Comparison of ENCODE assay signal across 8 cellular contexts in the genomic region with DNA sequence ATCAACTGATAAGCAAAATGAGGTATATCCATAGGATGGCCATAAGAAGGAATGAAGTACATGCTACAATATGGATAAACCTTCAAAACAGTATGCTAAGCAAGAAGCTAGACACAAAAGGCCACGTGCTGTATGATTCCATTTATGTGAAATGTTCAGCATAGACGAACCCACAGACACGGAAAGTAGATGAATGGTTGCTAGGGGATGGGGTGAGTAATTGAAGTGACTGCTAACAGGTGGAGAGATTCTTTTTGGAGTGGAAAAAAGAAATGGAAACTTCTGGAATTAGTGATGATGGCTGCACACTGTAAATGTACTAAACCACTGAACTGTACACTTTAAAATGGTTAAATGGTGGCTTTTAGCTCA. TPM values are rescaled to one million over a fixed set of nuclear protein-coding genes. Genes with fewer than 3 reads are reported as not detected.
DNase-seq lines count a peak whose midpoint lies in the region; ATAC-seq and TF ChIP-seq lines count a peak whose summit lies in the region.

No MANE protein-coding gene starts in this region.

- no peak overlapping the region for H2BK5ac ChIP-seq in IMR-90 (ENCODE audit: low read depth, low read length, poor library complexity, severe bottlenecking)

- no peak overlapping the region for H3K18ac ChIP-seq in IMR-90 (ENCODE audit: low read depth, low read length)

- no CpG with 5 or more reads among the region's 3 CpGs for WGBS in IMR-90 (ENCODE audit: extremely low coverage in 2 of 2, insufficient read length in 1 of 2), 2 experiments

- dilution Hi-C loops in IMR-90 (cut with HindIII; ENCODE audit: low sequenced_read_pairs, unreplicated experiment): no loop called here

- no peak overlapping the region for H3K56ac ChIP-seq in IMR-90 (ENCODE audit: extremely low read depth, insufficient read depth, low read length)

- TF ChIP-seq CTCF in BE2C (IDR thresholded peaks at IDR 0.05; ENCODE audit: low read depth, low read length) (no peak), IMR-90 (conservative IDR thresholded peaks at IDR 0.05; ENCODE audit: low read depth, low read length) (no peak), neural cell (IDR thresholded peaks at IDR 0.05; ENCODE audit: poor library complexity, severe bottlenecking) (no peak)

- H3K36me3 Mint-ChIP-seq in dendritic cell treated with granulocyte-macrophage colony-stimulating factor and Interleukin-4, amounts not matched to agents 40 ng/mL and 50 ng/mL, for 4 days (ENCODE audit: low read depth): peaks cover 51% of the 10 kb centered on the region

- H3K27ac Mint-ChIP-seq in dendritic cell treated with granulocyte-macrophage colony-stimulating factor and Interleukin-4, amounts not matched to agents 40 ng/mL and 50 ng/mL, for 4 days: peak overlapping the region; percentile 17

- peak overlapping the region; percentile 76 to 93 for H4K8ac ChIP-seq in IMR-90 (ENCODE audit: low read depth in 2 of 2, low read length in 2 of 2)

- CTCF ChIA-PET in IMR-90 (lab: Yijun Ruan, JAX): interaction anchor here (1.5 kb wide), 1 partner anchor 46 kb away, joined by 3 read pairs; no protein-coding TSS in a partner anchor

- in situ Hi-C loops in IMR-90 (cut with MboI; ENCODE audit: low sequenced_read_pairs): no loop called here

- peaks cover 13% of the 10 kb centered on the region; the same call in 1 of the 2 replicates for H3K9me1 ChIP-seq in IMR-90 (ENCODE audit: insufficient read depth, low read length)

- H3K14ac ChIP-seq in IMR-90 (replicated peaks; ENCODE audit: low read depth, low read length): peak overlapping the region; percentile 79; the same call in 1 of the 2 replicates

- H2BK20ac ChIP-seq in IMR-90 (ENCODE audit: low read depth, low read length): no peak overlapping the region; the same call in 1 of the 2 replicates

- H2AFZ ChIP-seq in IMR-90 (replicated peaks; ENCODE audit: low read length, poor library complexity) (peak overlapping the region; percentile 93), neural cell (ENCODE audit: low read depth, low read length) (peak overlapping the region; percentile 97)

- no peaks in the 10 kb centered on the region for H3F3A ChIP-seq in neural cell (ENCODE audit: insufficient read depth, low read length, poor library complexity, severe bottlenecking)

- H3K9me3 Mint-ChIP-seq in dendritic cell treated with granulocyte-macrophage colony-stimulating factor and Interleukin-4, amounts not matched to agents 40 ng/mL and 50 ng/mL, for 4 days: peaks cover 16% of the 10 kb centered on the region

- H3K9me3 ChIP-seq in BE2C (no peaks in the 10 kb centered on the region), IMR-90 (ENCODE audit: control insufficient read depth, insufficient read depth, low read length) (no peaks in the 10 kb centered on the region), neural cell (ENCODE audit: low read length) (no peaks in the 10 kb centered on the region)

- no peak for ATAC-seq in IMR-90 (ENCODE audit: low read depth)

- DNase-seq in BE2C (no peak), IMR-90 (no peak), SKM-1 treated with dmso at 0.1 percent for 144 hours (lab: John Stamatoyannopoulos, UW; ENCODE audit: unreplicated experiment) (no peak), germinal center (ENCODE audit: low spot score) (no peak), NCI-H1930 (lab: John Stamatoyannopoulos, UW) (no peak)
- DNase-seq in effector CD4-positive, alpha-beta T cell: no peak

- peaks cover 28% of the 10 kb centered on the region for H3K36me3 ChIP-seq in BE2C
- peaks cover 20% of the 10 kb centered on the region for H3K36me3 ChIP-seq in IMR-90 (ENCODE audit: control insufficient read depth, insufficient read depth, low read length)
- no peaks in the 10 kb centered on the region for H3K36me3 ChIP-seq in neural cell (ENCODE audit: insufficient read depth, low read length)

- H4K20me1 ChIP-seq in IMR-90 (ENCODE audit: insufficient read depth, low read length) (no peaks in the 10 kb centered on the region), neural cell (ENCODE audit: insufficient read depth) (no peaks in the 10 kb centered on the region)

- TF ChIP-seq RAD21 in IMR-90 (IDR thresholded peaks at IDR 0.05; ENCODE audit: low read length) (no peak), neural cell (conservative IDR thresholded peaks at IDR 0.05) (no peak)

- H3K4me1 ChIP-seq in BE2C (peaks cover 4% of the 10 kb centered on the region), IMR-90 (ENCODE audit: control insufficient read depth, insufficient read depth, low read length) (no peaks in the 10 kb centered on the region; the same call in none of the 2 replicates)

- H2BK120ac ChIP-seq in IMR-90 (ENCODE audit: low read depth, low read length): peak overlapping the region; percentile 10

- H3K4me2 ChIP-seq in IMR-90 (ENCODE audit: low read depth, low read length) (no peak overlapping the region), neural cell (ENCODE audit: low read length) (peak overlapping the region; percentile 70)

- H3K27me3 ChIP-seq in BE2C (peaks cover 5% of the 10 kb centered on the region; the same call in 1 of the 2 replicates), IMR-90 (ENCODE audit: control insufficient read depth, insufficient read depth, low read length) (no peaks in the 10 kb centered on the region), neural cell (ENCODE audit: insufficient read depth, low read depth, low read length) (no peaks in the 10 kb centered on the region)

- H3K27ac ChIP-seq in IMR-90 (ENCODE audit: insufficient read depth, low read length): no peak overlapping the region
- peak overlapping the region; percentile 43 for H3K27ac ChIP-seq in neural cell (ENCODE audit: low read length)

- H3K23ac ChIP-seq in IMR-90 (ENCODE audit: low read depth, low read length): no peak overlapping the region

- 0 out of 3 replicates have a peak overlapping the region, but pooled peaks have one; percentile 18 for H2BK15ac ChIP-seq in IMR-90 (ENCODE audit: low read depth, low read length)

- no TSS peak for BruUV-seq in IMR-90 (replicated peaks; lab: Mats Ljungman, UMichigan)

- H4K91ac ChIP-seq in IMR-90 (ENCODE audit: insufficient read depth, low read depth, low read length): no peak overlapping the region

- intact Hi-C loops in IMR-90 (cut with micrococcal nuclease): no loop called here
- intact Hi-C loops in dendritic cell treated with granulocyte-macrophage colony-stimulating factor and Interleukin-4, amounts not matched to agents 40 ng/mL and 50 ng/mL, for 4 days (cut with micrococcal nuclease): no loop called here

- H3K9ac ChIP-seq in IMR-90 (ENCODE audit: low read depth, low read length) (no peak overlapping the region), neural cell (ENCODE audit: low read length) (peak overlapping the region; percentile 49)

- H3K79me1 ChIP-seq in IMR-90 (ENCODE audit: low read depth in 1 of 2, low read length in 2 of 2): peaks cover 5 to 7% of the 10 kb centered on the region in 2 experiments; a peak in 2 of 4 replicates

- H2AK9ac ChIP-seq in IMR-90 (replicated peaks; ENCODE audit: low read depth, low read length, poor library complexity): peak overlapping the region; percentile 76

- no peak for TF ChIP-seq POLR2A in IMR-90 (IDR thresholded peaks at IDR 0.05; ENCODE audit: low read depth, low read length)

- H3K4me3 ChIP-seq in BE2C (ENCODE audit: low read depth, low read length) (peak overlapping the region; percentile 61; the same call in 1 of the 2 replicates), IMR-90 (ENCODE audit: insufficient read depth, low read depth, low read length) (no peak overlapping the region), neural cell (ENCODE audit: low read length) (peak overlapping the region; percentile 74)

- TF ChIP-seq EP300 in neural cell (conservative IDR thresholded peaks at IDR 0.05; ENCODE audit: poor library complexity, severe bottlenecking): no peak

- peaks cover 29% of the 10 kb centered on the region for H3K4me1 Mint-ChIP-seq in dendritic cell treated with granulocyte-macrophage colony-stimulating factor and Interleukin-4, amounts not matched to agents 40 ng/mL and 50 ng/mL, for 4 days (ENCODE audit: low read depth)

- peaks cover 8% of the 10 kb centered on the region for H3K27me3 Mint-ChIP-seq in dendritic cell treated with granulocyte-macrophage colony-stimulating factor and Interleukin-4, amounts not matched to agents 40 ng/mL and 50 ng/mL, for 4 days

- POLR2A ChIA-PET in IMR-90 (lab: Charles Lee; ENCODE audit: unreplicated experiment): interaction anchor here (1.3 kb wide), 1 partner anchor 11 kb away, joined by 4 read pairs; the partner anchor contains the start of genes IFT122 and MBD4

- H3K9me2 ChIP-seq in neural cell (ENCODE audit: insufficient read depth, low read length): no peaks in the 10 kb centered on the region

- H2AK5ac ChIP-seq in IMR-90 (ENCODE audit: low read depth, low read length): peak overlapping the region; percentile 76; the same call in 1 of the 2 replicates

- peak overlapping the region; percentile 51 for H4K5ac ChIP-seq in IMR-90 (ENCODE audit: low read depth, low read length)

- peak overlapping the region; percentile 47; the same call in 1 of the 2 replicates for H3K4ac ChIP-seq in IMR-90 (ENCODE audit: low read depth, low read length)

- H3K79me2 ChIP-seq in neural cell (replicated peaks; ENCODE audit: insufficient read depth, low read length): no peaks in the 10 kb centered on the region

- no peak overlapping the region for H3K4me3 Mint-ChIP-seq in dendritic cell treated with granulocyte-macrophage colony-stimulating factor and Interleukin-4, amounts not matched to agents 40 ng/mL and 50 ng/mL, for 4 days

TF ChIP-seq in neural cell, 6 proteins besides CTCF, POLR2A, EP300 and RAD21 (continues in another document):
- no peak for TF ChIP-seq MXI1 (conservative IDR thresholded peaks at IDR 0.05; ENCODE audit: poor library complexity, severe bottlenecking)

RNA-seq across cellular contexts. Expression of gene EFCAB12, which starts 0.6 kb away (rescaled TPM):
- polyA plus RNA-seq in BE2C (2012; ENCODE audit: insufficient read depth, insufficient read length, low read depth): 0.08 TPM
- under 0.01 TPM in 2 replicates for total RNA-seq in IMR-90 (2012; rRNA removed)
- polyA plus RNA-seq in IMR-90 (2012; rRNA removed) (0.09 and 0.17 TPM in 2 replicates), neural cell (0.14 and 0.32 TPM in 2 replicates)
- polyA plus RNA-seq in IMR-90 (2012; cell fraction: cytosol; rRNA removed): 0.02 and 0.04 TPM in 2 replicates
- 0.41 and 0.62 TPM in 2 replicates for polyA plus RNA-seq in IMR-90 (2012; cell fraction: nucleus; rRNA removed; ENCODE audit: low replicate concordance)
- polyA minus RNA-seq in neural cell: 0.58 and 0.97 TPM in 2 replicates

RNA-seq across cellular contexts. Expression of gene MBD4, which starts 10.7 kb away (rescaled TPM):
- polyA plus RNA-seq in BE2C (2012; ENCODE audit: insufficient read depth, insufficient read length, low read depth): 34.5 TPM
- total RNA-seq in IMR-90 (2012; rRNA removed): 13.8 and 22.2 TPM in 2 replicates
- 14.9 and 15.0 TPM in 2 replicates for polyA plus RNA-seq in IMR-90 (2012; rRNA removed)
- polyA plus RNA-seq in IMR-90 (2012; cell fraction: cytosol; rRNA removed): 6.9 and 10.6 TPM in 2 replicates
- polyA plus RNA-seq in IMR-90 (2012; cell fraction: nucleus; rRNA removed; ENCODE audit: low replicate concordance): 30.3 and 65.5 TPM in 2 replicates
- polyA plus RNA-seq in neural cell: 48.9 and 50.0 TPM in 2 replicates
- polyA minus RNA-seq in neural cell: 24.3 and 31.4 TPM in 2 replicates

RNA-seq across cellular contexts. Expression of gene IFT122, which starts 11.0 kb away (rescaled TPM):
- 19.1 TPM for polyA plus RNA-seq in BE2C (2012; ENCODE audit: insufficient read depth, insufficient read length, low read depth)
- total RNA-seq in IMR-90 (2012; rRNA removed): 27.2 and 28.0 TPM in 2 replicates
- polyA plus RNA-seq in IMR-90 (2012; rRNA removed): 16.8 and 17.1 TPM in 2 replicates
- 12.3 and 16.3 TPM in 2 replicates for polyA plus RNA-seq in IMR-90 (2012; cell fraction: cytosol; rRNA removed)
- polyA plus RNA-seq in IMR-90 (2012; cell fraction: nucleus; rRNA removed; ENCODE audit: low replicate concordance): 63.8 and 113 TPM in 2 replicates
- polyA plus RNA-seq in neural cell: 21.6 and 28.3 TPM in 2 replicates
- 33.4 and 38.5 TPM in 2 replicates for polyA minus RNA-seq in neural cell
